Comparison of ENCODE assay signal across 15 cellular contexts in the genomic region with DNA sequence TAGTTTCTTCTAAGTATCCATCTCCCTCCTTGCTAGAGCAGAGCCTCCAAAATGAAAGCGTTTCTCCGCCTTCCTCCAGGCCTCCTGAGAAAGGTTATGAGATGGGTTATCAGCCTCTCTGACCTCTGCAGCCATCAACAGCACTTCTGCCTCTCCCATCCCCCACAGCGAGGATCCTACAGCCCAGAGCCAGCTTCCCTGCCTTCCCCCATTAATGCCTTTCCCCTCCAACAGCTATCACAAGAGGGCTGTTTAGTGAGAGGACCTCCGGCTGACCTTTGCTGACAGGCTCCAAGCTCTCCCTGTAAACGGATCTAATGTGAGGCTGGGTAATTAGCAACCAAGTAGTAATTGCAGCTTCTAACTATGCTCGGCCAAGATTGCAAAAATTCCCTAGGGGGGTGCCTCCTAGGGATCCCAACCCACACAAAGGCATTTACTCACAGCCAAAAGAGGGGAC. TPM values are rescaled to one million over a fixed set of nuclear protein-coding genes. Genes with fewer than 3 reads are reported as not detected.
DNase-seq lines count a peak whose midpoint lies in the region; ATAC-seq and TF ChIP-seq lines count a peak whose summit lies in the region.
"Had no signal": no experiment of that assay in that cellular context is flagged by ENCODE, and none has a peak within 500 bp of the region (broad histone marks: within the 10 kb centered on the region; RNA-seq: fewer than 3 reads in every experiment).

No MANE protein-coding gene starts in this region.

- H3K9ac ChIP-seq in NT2/D1 (ENCODE audit: insufficient read length, low read depth) = no peak overlapping the region
- no peak overlapping the region for H3K9ac ChIP-seq in parathyroid adenoma

- no peaks in the 10 kb centered on the region; the same call in 1 of the 2 replicates for H3K36me3 ChIP-seq in BE2C
- H3K36me3 ChIP-seq in NT2/D1 (ENCODE audit: insufficient read depth, insufficient read length, low read length) = no peaks in the 10 kb centered on the region
- H3K36me3 ChIP-seq in right atrium auricular region = no peaks in the 10 kb centered on the region
- H3K36me3 ChIP-seq in parathyroid adenoma (ENCODE audit: control insufficient read depth, insufficient read depth, low read length) = no peaks in the 10 kb centered on the region

- no peaks in the 10 kb centered on the region for H3K27me3 ChIP-seq in BE2C
- no peaks in the 10 kb centered on the region for H3K27me3 ChIP-seq in NT2/D1 (ENCODE audit: insufficient read depth, insufficient read length)
- no peaks in the 10 kb centered on the region for H3K27me3 ChIP-seq in right atrium auricular region
- no peaks in the 10 kb centered on the region for H3K27me3 ChIP-seq in parathyroid adenoma (ENCODE audit: control insufficient read depth, insufficient read depth, low read length)
- no peaks in the 10 kb centered on the region for H3K27me3 ChIP-seq in foreskin keratinocyte

- H3K79me2 ChIP-seq in parathyroid adenoma = peaks cover 59% of the 10 kb centered on the region

- H3K4me2 ChIP-seq in parathyroid adenoma (ENCODE audit: low read length) = no peak overlapping the region

- peak overlapping the region; percentile 66 to 83 for H3K27ac ChIP-seq in right atrium auricular region
- peak overlapping the region; percentile 99 for H3K27ac ChIP-seq in parathyroid adenoma
- no peak overlapping the region for H3K27ac ChIP-seq in foreskin keratinocyte

- H3K9me3 ChIP-seq in BE2C = no peaks in the 10 kb centered on the region
- H3K9me3 ChIP-seq in NT2/D1 (ENCODE audit: insufficient read depth, low read length) = no peaks in the 10 kb centered on the region
- H3K9me3 ChIP-seq in right atrium auricular region = no peaks in the 10 kb centered on the region
- H3K9me3 ChIP-seq in parathyroid adenoma (ENCODE audit: control insufficient read depth, low read length) = no peaks in the 10 kb centered on the region

- peak overlapping the region; percentile 9 for H2AFZ ChIP-seq in parathyroid adenoma

- peak; percentile 52 for DNase-seq in BE2C
- DNase-seq in NT2/D1 (ENCODE audit: low read depth, low spot score) = peak; percentile 70
- DNase-seq in right atrium auricular region (ENCODE audit: low spot score) = no peak
- DNase-seq in HK-2 (ENCODE audit: unreplicated experiment) = no peak
- DNase-seq in activated CD8-positive, alpha-beta memory T cell treated with anti-CD3 and anti-CD28 coated beads for 24 hours = no peak
- DNase-seq in foreskin keratinocyte = no peak
- no peak for DNase-seq in COLO668 (lab: John Stamatoyannopoulos, UW; ENCODE audit: unreplicated experiment)
- DNase-seq: activated CD4-positive, alpha-beta T cell treated with anti-CD3 and anti-CD28 coated beads for 48 hours; natural killer cell; NCI-H2081; stimulated activated CD4-positive, alpha-beta T cell treated with anti-CD3 and anti-CD28 coated beads, Interleukin-2, amount 100 ng/mL, for 24 hours; T-cell had no signal

- no peak for ATAC-seq in foreskin keratinocyte
- ATAC-seq: K562; natural killer cell; stimulated activated memory B cell treated with anti-CD40 and anti-IgM and Interleukin-4, amounts not matched to agents 10 μg/mL and 1 μg/mL and 100 μg/mL, for 72 hours; T-cell had no signal

- H3K4me3 ChIP-seq in BE2C (ENCODE audit: low read depth, low read length) = no peak overlapping the region
- no peak overlapping the region for H3K4me3 ChIP-seq in NT2/D1 (ENCODE audit: insufficient read length, low read depth)
- H3K4me3 ChIP-seq in right atrium auricular region = no peak overlapping the region
- no peak overlapping the region for H3K4me3 ChIP-seq in parathyroid adenoma (ENCODE audit: low read depth, low read length)
- H3K4me3 ChIP-seq: K562 had no signal

- H3K4me1 ChIP-seq in BE2C (peaks cover 54% of the 10 kb centered on the region), NT2/D1 (ENCODE audit: insufficient read depth, insufficient read length) (peaks cover 5% of the 10 kb centered on the region), right atrium auricular region (peaks cover 0 to 54% of the 10 kb centered on the region in 2 donors), parathyroid adenoma (peaks cover 85% of the 10 kb centered on the region), foreskin keratinocyte (peaks cover 41% of the 10 kb centered on the region)

- TF ChIP-seq CTCF in BE2C (IDR thresholded peaks at IDR 0.05; ENCODE audit: low read depth, low read length) (no peak), right atrium auricular region (IDR thresholded peaks at IDR 0.05) (no peak), parathyroid adenoma (IDR thresholded peaks at IDR 0.05) (no peak), foreskin keratinocyte (conservative IDR thresholded peaks at IDR 0.05) (no peak)

RNA-seq across cellular contexts. Expression of gene ZFHX3, which starts 55.8 kb away (rescaled TPM):
- 14.5 TPM for polyA plus RNA-seq in BE2C (2012; ENCODE audit: insufficient read depth, insufficient read length, low read depth)
- total RNA-seq in right atrium auricular region = 10 to 100 TPM in 1 of 2 donors, 1 to 10 TPM in 1; 9.2 to 18.9 TPM
- 5.9 and 8.9 TPM in 2 replicates for total RNA-seq in foreskin keratinocyte
- 1.1 and 1.2 TPM in 2 replicates for polyA plus RNA-seq in foreskin keratinocyte

Comparison
In these comparisons a context has a peak if more than half of its experiments do, and no peak if none do; other contexts are left out.
1. DNase-seq: peak in BE2C (single experiment) and NT2/D1 (single experiment); none in right atrium auricular region (single experiment), HK-2 (single experiment), activated CD8-positive, alpha-beta memory T cell treated with anti-CD3 and anti-CD28 coated beads for 24 hours (single experiment), foreskin keratinocyte (0 of 2) and COLO668 (single experiment).